ENCODE assay signal across 9 cellular contexts in genomic region chr20:25065625-25066338, GRCh38. TPM values are rescaled to one million over a fixed set of nuclear protein-coding genes. Genes with fewer than 3 reads are reported as not detected.
DNase-seq lines count a peak whose midpoint lies in the region; ATAC-seq, FAIRE-seq and TF ChIP-seq lines count a peak whose summit lies in the region.
"Had no signal": no experiment of that assay in that cellular context is flagged by ENCODE, and none has a peak within 500 bp of the region (broad histone marks: within the 10 kb centered on the region; RNA-seq: fewer than 3 reads in every experiment).

No MANE protein-coding gene starts in this region.

- H3K4me3 ChIP-seq in breast epithelium, result no peak overlapping the region
- no peak overlapping the region for H3K4me3 ChIP-seq in keratinocyte (ENCODE audit: control insufficient read depth in 2 of 3, extremely low read depth in 1 of 3, insufficient read depth in 2 of 3, low read depth in 1 of 3, low read length in 3 of 3)

- H3K79me2 ChIP-seq in keratinocyte (ENCODE audit: control insufficient read depth, insufficient read depth, low read length), result no peaks in the 10 kb centered on the region

- peak overlapping the region; percentile 20 for H3K4me2 ChIP-seq in keratinocyte (ENCODE audit: control insufficient read depth, extremely low read depth, insufficient read depth, low read depth, low read length)

- H3K4me1 ChIP-seq in breast epithelium (no peaks in the 10 kb centered on the region), keratinocyte (ENCODE audit: control insufficient read depth, extremely low read depth, insufficient read depth, low read length) (no peaks in the 10 kb centered on the region)

- no peak for TF ChIP-seq POLR2A in breast epithelium (IDR thresholded peaks at IDR 0.05)

- no peak overlapping the region for H3K9ac ChIP-seq in keratinocyte (ENCODE audit: control insufficient read depth, extremely low read depth, insufficient read depth, low read length)

- ATAC-seq in GM19395 (IDR thresholded peaks at IDR 0.05; ENCODE audit: unreplicated experiment) (peak; percentile 85), HG03039 (IDR thresholded peaks at IDR 0.05; ENCODE audit: unreplicated experiment) (no peak)

- TF ChIP-seq CTCF in breast epithelium (IDR thresholded peaks at IDR 0.05), result peak; percentile 71 to 90 (median 89)
- peak; percentile 68 to 82 (median 81) for TF ChIP-seq CTCF in keratinocyte (optimal IDR thresholded peaks at IDR 0.05 in 1 of 3, IDR thresholded peaks at IDR 0.05 in 1 of 3, conservative IDR thresholded peaks at IDR 0.05 in 1 of 3; ENCODE audit: extremely low read depth in 1 of 3, insufficient read depth in 2 of 3, low read length in 3 of 3)

- DNase-seq in COR-L47 (lab: John Stamatoyannopoulos, UW) (peak; percentile 38), LHCN-M2 (ENCODE audit: low read depth) (peak; percentile 50), T1000 (lab: John Stamatoyannopoulos, UW) (peak; percentile 17), breast epithelium (ENCODE audit: low spot score in 2 of 2) (peak in 1 of 2 donors; percentile 58), keratinocyte (ENCODE audit: low read depth, low spot score) (no peak)
- DNase-seq in stimulated activated CD4-positive, alpha-beta T cell treated with anti-CD3 and anti-CD28 coated beads, Interleukin-1b, Interleukin-23, amount 100 ng/mL, for 48 hours, result peak; percentile 33

- no peak overlapping the region for H3K27ac ChIP-seq in breast epithelium
- H3K27ac ChIP-seq in keratinocyte (ENCODE audit: control insufficient read depth, insufficient read depth, low read length), result no peak overlapping the region

- intact Hi-C loops in breast epithelium (cut with DNase I; ENCODE audit: low total_unique reads), result loop anchor here (10.0 kb wide), 2 partner anchors 129 to 349 kb away; partner anchors contain the start of gene ENTPD6

- no peaks in the 10 kb centered on the region for H3K9me3 ChIP-seq in breast epithelium
- H3K9me3 ChIP-seq in keratinocyte (ENCODE audit: control insufficient read depth, low read depth, low read length), result no peaks in the 10 kb centered on the region

- dilution Hi-C loops in keratinocyte (cut with MboI; ENCODE audit: extremely low pct_ligation_motif_present, low sequenced_read_pairs), result no loop called here

- H2AFZ ChIP-seq in keratinocyte (ENCODE audit: control insufficient read depth, low read length), result no peak overlapping the region

- H3K27me3 ChIP-seq in breast epithelium (peaks cover 0 to 13% of the 10 kb centered on the region in 2 donors), keratinocyte (ENCODE audit: control insufficient read depth, extremely low read depth, insufficient read depth, low read length) (peaks cover 70% of the 10 kb centered on the region)

- no peaks in the 10 kb centered on the region for H3K36me3 ChIP-seq in breast epithelium
- H3K36me3 ChIP-seq in keratinocyte (ENCODE audit: control insufficient read depth in 2 of 2, extremely low read depth in 1 of 2, insufficient read depth in 2 of 2, low read length in 2 of 2), result no peaks in the 10 kb centered on the region

- no peaks in the 10 kb centered on the region for H4K20me1 ChIP-seq in keratinocyte (ENCODE audit: control insufficient read depth, extremely low read depth, insufficient read depth, low read length)

- FAIRE-seq in keratinocyte (lab: Jason Lieb, UNC), result peak; percentile 55
- FAIRE-seq: TTC549 had no signal

- no peaks in the 10 kb centered on the region for H3K9me1 ChIP-seq in keratinocyte (ENCODE audit: control insufficient read depth, extremely low read depth, insufficient read depth, low read length)

RNA-seq across cellular contexts. Expression of gene ACSS1, which starts 7.8 kb away (rescaled TPM):
- total RNA-seq in LHCN-M2 (2014; rRNA removed) (0.58 and 0.75 TPM in 2 replicates), breast epithelium (10 to 100 TPM; 17.6 to 38.2 (median 37.4) TPM)
- 0.52 TPM for polyA plus RNA-seq in LHCN-M2 (2012)
- polyA plus RNA-seq in keratinocyte, result 1.1 to 1.7 TPM (median 1.5 TPM) in 3 replicates
- polyA plus RNA-seq in keratinocyte (2011; ENCODE audit: low read depth), result 0.27 TPM
- 0.57 and 0.64 TPM in 2 replicates for polyA plus RNA-seq in keratinocyte (2011; cell fraction: cytosol; rRNA removed)
- 1.4 and 1.8 TPM in 2 replicates for polyA plus RNA-seq in keratinocyte (2011; cell fraction: nucleus; rRNA removed)
- 1.3 and 1.4 TPM in 2 replicates for polyA plus RNA-seq in keratinocyte (2012; ENCODE audit: low replicate concordance)
- polyA minus RNA-seq in keratinocyte, result 2.2 to 3.1 TPM (median 2.4 TPM) in 3 replicates
- 1.3 TPM for polyA minus RNA-seq in keratinocyte (2011; cell fraction: cytosol; rRNA and poly(A)+ RNA removed)
- polyA minus RNA-seq in keratinocyte (2011; cell fraction: nucleus; rRNA and poly(A)+ RNA removed), result 0.74 and 1.2 TPM in 2 replicates

RNA-seq across cellular contexts. Expression of gene VSX1, which starts 16.2 kb away (rescaled TPM):
- total RNA-seq in LHCN-M2 (2014; rRNA removed) (0.51 TPM in 1 of 2 replicates, not detected in the other), breast epithelium (under 1 TPM in 1 of 3 donors, not detected in 2; 0.44 TPM)
- not detected for polyA plus RNA-seq in LHCN-M2 (2012)
- polyA plus RNA-seq in keratinocyte, result not detected in 3 replicates
- not detected for polyA plus RNA-seq in keratinocyte (2011; ENCODE audit: low read depth)
- not detected in 2 replicates for polyA plus RNA-seq in keratinocyte (2011; cell fraction: cytosol; rRNA removed)
- polyA plus RNA-seq in keratinocyte (2011; cell fraction: nucleus; rRNA removed), result not detected in 2 replicates
- not detected in 2 replicates for polyA plus RNA-seq in keratinocyte (2012; ENCODE audit: low replicate concordance)
- not detected in 3 replicates for polyA minus RNA-seq in keratinocyte
- not detected for polyA minus RNA-seq in keratinocyte (2011; cell fraction: cytosol; rRNA and poly(A)+ RNA removed)
- polyA minus RNA-seq in keratinocyte (2011; cell fraction: nucleus; rRNA and poly(A)+ RNA removed), result not detected in 2 replicates

Comparison
In these comparisons a context has a peak if more than half of its experiments do, and no peak if none do; other contexts are left out.
1. RNA of gene ACSS1, which starts 7.8 kb away (total RNA-seq): 17.6 to 38.2 TPM in breast epithelium; 0.58 to 0.75 TPM in LHCN-M2; every median in the first group is over 10 times any median in the second.